ENCODE assay signal across 13 cellular contexts in the genomic region with DNA sequence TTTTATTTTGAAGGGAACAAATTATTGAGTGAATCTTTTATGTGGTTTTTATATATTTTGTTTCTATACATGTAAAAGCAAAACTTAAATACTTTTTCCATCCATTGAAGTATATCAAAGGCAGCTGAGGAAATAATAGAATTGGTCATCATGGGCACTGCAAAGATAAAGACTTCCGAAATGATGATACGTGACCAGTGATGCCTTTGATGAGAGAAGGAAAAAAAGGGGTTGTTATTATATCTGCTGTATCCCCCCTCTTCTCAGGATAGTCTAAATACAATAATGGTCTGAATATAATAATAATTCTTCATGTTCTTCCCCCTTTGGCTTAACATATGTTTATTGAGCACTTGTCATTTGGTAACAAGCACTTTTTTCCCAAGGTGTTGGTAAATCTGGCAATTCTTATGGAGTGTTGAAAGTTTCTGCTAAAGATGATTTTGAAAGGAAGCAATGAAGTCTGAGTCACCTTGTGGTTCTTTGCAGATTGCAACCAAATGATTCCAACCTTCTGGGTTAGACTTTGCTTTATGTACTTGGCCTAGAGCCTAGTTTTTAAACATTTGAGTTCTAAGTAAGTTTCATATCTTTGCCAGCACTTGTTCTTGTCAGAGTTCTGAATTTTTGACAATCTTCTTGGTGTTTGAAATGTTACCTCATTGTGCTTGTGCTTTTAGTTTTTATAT.
DNase-seq lines count a peak whose midpoint lies in the region; ATAC-seq and TF ChIP-seq lines count a peak whose summit lies in the region.
"Had no signal": no experiment of that assay in that cellular context is flagged by ENCODE, and none has a peak within 500 bp of the region (broad histone marks: within the 10 kb centered on the region; RNA-seq: fewer than 3 reads in every experiment).

No MANE protein-coding gene starts in this region.

- no peak overlapping the region for H3K27ac ChIP-seq in ovary
- H3K27ac ChIP-seq in suprapubic skin, result no peak overlapping the region
- H3K27ac ChIP-seq: lower lobe of right lung, spleen, stomach had no signal

- no peaks in the 10 kb centered on the region for H3K9me3 ChIP-seq in ovary
- no peaks in the 10 kb centered on the region for H3K9me3 ChIP-seq in suprapubic skin
- H3K9me3 ChIP-seq: lower lobe of right lung, spleen, stomach had no signal

- intact Hi-C loops in ovary (cut with DNase I), result no loop called here

- TF ChIP-seq CTCF in ovary (IDR thresholded peaks at IDR 0.05) (no peak), suprapubic skin (IDR thresholded peaks at IDR 0.05) (no peak)

- no peaks in the 10 kb centered on the region for H3K9me3 Mint-ChIP-seq in activated naive CD4-positive, alpha-beta T cell treated with anti-CD3 and anti-CD28 coated beads, Interleukin-2, amount 50 U/mL, for 72 hours
- H3K9me3 Mint-ChIP-seq: CD8-positive, alpha-beta memory T cell had no signal

- TF ChIP-seq EP300 in ovary (IDR thresholded peaks at IDR 0.05), result no peak
- no peak for TF ChIP-seq EP300 in suprapubic skin (IDR thresholded peaks at IDR 0.05)

- 94 to 96% (median 95%) methylated on average over 2 of the region's 2 CpGs for WGBS in ovary, 3 donors
- 90% methylated on average over 2 of the region's 2 CpGs for WGBS in suprapubic skin

- H3K27me3 ChIP-seq in ovary (no peaks in the 10 kb centered on the region), suprapubic skin (no peaks in the 10 kb centered on the region)
- H3K27me3 ChIP-seq: spleen, stomach had no signal

- H3K36me3 ChIP-seq in ovary, result no peaks in the 10 kb centered on the region
- H3K36me3 ChIP-seq in suprapubic skin, result peaks cover 8% of the 10 kb centered on the region

- H3K4me3 ChIP-seq in ovary (no peak overlapping the region), suprapubic skin (no peak overlapping the region)
- H3K4me3 ChIP-seq: lower lobe of right lung, spleen, stomach had no signal

- no peaks in the 10 kb centered on the region for H3K36me3 Mint-ChIP-seq in activated naive CD4-positive, alpha-beta T cell treated with anti-CD3 and anti-CD28 coated beads, Interleukin-2, amount 50 U/mL, for 72 hours

- H3K27ac Mint-ChIP-seq in activated naive CD4-positive, alpha-beta T cell treated with anti-CD3 and anti-CD28 coated beads, Interleukin-2, amount 50 U/mL, for 72 hours, result no peak overlapping the region

- TF ChIP-seq POLR2A in ovary (IDR thresholded peaks at IDR 0.05) (no peak), suprapubic skin (IDR thresholded peaks at IDR 0.05) (no peak)

- DNase-seq in activated naive CD4-positive, alpha-beta T cell treated with anti-CD3 and anti-CD28 coated beads, Interleukin-2, amount 50 U/mL, for 72 hours (ENCODE audit: low spot score in 2 of 2), result no peak
- DNase-seq in activated naive CD4-positive, alpha-beta T cell treated with anti-CD3 and anti-CD28 coated beads, Interleukin-2, amount 50 U/mL, for 16 hours, result no peak
- DNase-seq in RKO (ENCODE audit: low spot score), result peak; percentile 57
- DNase-seq in fibroblast of gingiva (ENCODE audit: low read depth), result peak; percentile 82
- DNase-seq in smooth muscle cell of the brain vasculature (ENCODE audit: low read depth, low spot score), result peak; percentile 13
- no peak for DNase-seq in NCI-H1436 treated with DMSO at 0.1 percent for 48 hours (lab: John Stamatoyannopoulos, UW)
- no peak for DNase-seq in ovary
- DNase-seq in suprapubic skin (ENCODE audit: low spot score in 2 of 2), result no peak
- DNase-seq: CD8-positive, alpha-beta memory T cell; cortex of kidney; lower lobe of right lung; spleen; stomach had no signal

- peak; percentile 69 to 76 for ATAC-seq in activated naive CD4-positive, alpha-beta T cell treated with anti-CD3 and anti-CD28 coated beads, Interleukin-2, amount 50 U/mL, for 72 hours

- no peaks in the 10 kb centered on the region for H3K4me1 ChIP-seq in ovary (ENCODE audit: insufficient read depth)
- H3K4me1 ChIP-seq in suprapubic skin, result no peaks in the 10 kb centered on the region
- H3K4me1 ChIP-seq: lower lobe of right lung, spleen had no signal

Comparison
In these comparisons a context has a peak if more than half of its experiments do, and no peak if none do; other contexts are left out.
1. DNase-seq: peak in RKO (single experiment), fibroblast of gingiva (single experiment) and smooth muscle cell of the brain vasculature (single experiment); none in activated naive CD4-positive, alpha-beta T cell treated with anti-CD3 and anti-CD28 coated beads, Interleukin-2, amount 50 U/mL, for 72 hours (0 of 2), activated naive CD4-positive, alpha-beta T cell treated with anti-CD3 and anti-CD28 coated beads, Interleukin-2, amount 50 U/mL, for 16 hours (single experiment), NCI-H1436 treated with DMSO at 0.1 percent for 48 hours (single experiment), ovary (0 of 5) and suprapubic skin (0 of 2).